In genomic region chr10:77421576-77421975, GRCh38 we compare ENCODE assay signal across 14 cellular contexts.
DNase-seq lines count a peak whose midpoint lies in the region; ATAC-seq, FAIRE-seq and TF ChIP-seq lines count a peak whose summit lies in the region.
"Had no signal": no experiment of that assay in that cellular context is flagged by ENCODE, and none has a peak within 500 bp of the region (broad histone marks: within the 10 kb centered on the region; RNA-seq: fewer than 3 reads in every experiment).

No MANE protein-coding gene starts in this region.

- H3K4me2 ChIP-seq in mesenchymal stem cell (ENCODE audit: low read length, poor library complexity, severe bottlenecking) = no peak overlapping the region
- H3K4me2 ChIP-seq: BLaER1 had no signal

- ATAC-seq in upper lobe of right lung = no peak

- H2AK5ac ChIP-seq in mesenchymal stem cell (ENCODE audit: low read length, severe bottlenecking) = peak overlapping the region; percentile 38

- TF ChIP-seq POLR2A in transverse colon (IDR thresholded peaks at IDR 0.05) = no peak

- H3K4me3 ChIP-seq in bronchial epithelial cell (ENCODE audit: low read depth, low read length) = no peak overlapping the region
- H3K4me3 ChIP-seq in mesenchymal stem cell (ENCODE audit: insufficient read depth in 1 of 2, low read depth in 1 of 2, low read length in 2 of 2) = no peak overlapping the region
- H3K4me3 ChIP-seq in transverse colon = no peak overlapping the region
- no peak overlapping the region for H3K4me3 ChIP-seq in upper lobe of right lung
- H3K4me3 ChIP-seq: BLaER1 had no signal

- DNase-seq in NCI-H446 treated with DMSO at 0.1 percent for 48 hours (lab: John Stamatoyannopoulos, UW) (peak; percentile 62), bronchial epithelial cell (ENCODE audit: low read depth) (no peak), mesenchymal stem cell (no peak), transverse colon (no peak), cardiac septum (ENCODE audit: low spot score) (no peak), HTR-8/SVneo (ENCODE audit: insufficient read length, low spot score) (no peak), upper lobe of right lung (no peak)
- DNase-seq: HCEC 1CT, KBM-7, NCI-H1048, NCI-H82, SIG-M5 had no signal

- H3K4me1 ChIP-seq in mesenchymal stem cell (ENCODE audit: control insufficient read depth, insufficient read depth, low read depth, low read length) (peaks cover 10% of the 10 kb centered on the region), transverse colon (peaks cover 3 to 21% (median 13%) of the 10 kb centered on the region in 4 donors), upper lobe of right lung (no peaks in the 10 kb centered on the region)

- H3K36me3 ChIP-seq in bronchial epithelial cell (ENCODE audit: control insufficient read depth, insufficient read depth, low read length) = no peaks in the 10 kb centered on the region
- H3K36me3 ChIP-seq in mesenchymal stem cell (ENCODE audit: control insufficient read depth in 1 of 2, insufficient read depth in 2 of 2, low read depth in 1 of 2, low read length in 2 of 2) = no peaks in the 10 kb centered on the region
- no peaks in the 10 kb centered on the region for H3K36me3 ChIP-seq in transverse colon
- no peaks in the 10 kb centered on the region for H3K36me3 ChIP-seq in upper lobe of right lung
- H3K36me3 ChIP-seq: BLaER1 had no signal

- H3K23ac ChIP-seq in mesenchymal stem cell (ENCODE audit: low read length in 2 of 2) = no peak overlapping the region

- no peaks in the 10 kb centered on the region for H3K9me3 ChIP-seq in mesenchymal stem cell (ENCODE audit: control insufficient read depth, low read length)
- H3K9me3 ChIP-seq in transverse colon = no peaks in the 10 kb centered on the region
- H3K9me3 ChIP-seq in upper lobe of right lung = no peaks in the 10 kb centered on the region
- H3K9me3 ChIP-seq: BLaER1 had no signal

- no peak overlapping the region for H2BK5ac ChIP-seq in mesenchymal stem cell (ENCODE audit: low read depth, low read length, poor library complexity, severe bottlenecking)

- TF ChIP-seq CTCF in bronchial epithelial cell (IDR thresholded peaks at IDR 0.05; ENCODE audit: insufficient read depth, low read length, severe bottlenecking) (no peak), transverse colon (IDR thresholded peaks at IDR 0.05) (no peak), upper lobe of right lung (IDR thresholded peaks at IDR 0.05) (no peak)

- no peak overlapping the region for H4K8ac ChIP-seq in mesenchymal stem cell (ENCODE audit: low read length)

- H3K9ac ChIP-seq in mesenchymal stem cell (ENCODE audit: low read length) = no peak overlapping the region
- H3K9ac ChIP-seq: BLaER1 had no signal

- H3K27ac ChIP-seq in mesenchymal stem cell (ENCODE audit: low read length, poor library complexity, severe bottlenecking) (no peak overlapping the region), transverse colon (peak overlapping the region in 3 of 4 donors; percentile 42 to 52 (median 51)), upper lobe of right lung (no peak overlapping the region)
- H3K27ac ChIP-seq: BLaER1 had no signal

- peak; percentile 40 for FAIRE-seq in bronchial epithelial cell (lab: Jason Lieb, UNC)
- FAIRE-seq in HTR-8/SVneo (lab: Jason Lieb, UNC) = no peak
- FAIRE-seq: RCC 7860 had no signal

- no peaks in the 10 kb centered on the region for H3K27me3 ChIP-seq in bronchial epithelial cell (ENCODE audit: control insufficient read depth, insufficient read depth, low read length)
- no peaks in the 10 kb centered on the region for H3K27me3 ChIP-seq in mesenchymal stem cell (ENCODE audit: control insufficient read depth in 1 of 2, insufficient read depth in 1 of 2, low read length in 2 of 2)
- no peaks in the 10 kb centered on the region for H3K27me3 ChIP-seq in transverse colon
- no peaks in the 10 kb centered on the region for H3K27me3 ChIP-seq in upper lobe of right lung
- H3K27me3 ChIP-seq: BLaER1 had no signal

- no peak overlapping the region for H2BK120ac ChIP-seq in mesenchymal stem cell (ENCODE audit: low read depth, low read length)

- peaks cover 10% of the 10 kb centered on the region for H3K79me1 ChIP-seq in mesenchymal stem cell (replicated peaks; ENCODE audit: low read length, poor library complexity, severe bottlenecking)

- H3K4ac ChIP-seq in mesenchymal stem cell (ENCODE audit: low read depth in 1 of 2, low read length in 2 of 2) = no peak overlapping the region

- TF ChIP-seq EP300 in transverse colon (IDR thresholded peaks at IDR 0.05; ENCODE audit: low read depth) = no peak

- H4K91ac ChIP-seq in mesenchymal stem cell (ENCODE audit: low read length) = no peak overlapping the region

- H3K18ac ChIP-seq in mesenchymal stem cell (ENCODE audit: low read depth in 1 of 2, low read length in 2 of 2) = no peak overlapping the region

- 95% methylated on average over 4 of the region's 5 CpGs for WGBS in mesenchymal stem cell
- 82 to 93% methylated on average over 3 to 5 of the region's 5 CpGs for WGBS in transverse colon (ENCODE audit: low coverage in 1 of 2), 2 donors

- no peak overlapping the region for H2BK15ac ChIP-seq in mesenchymal stem cell (ENCODE audit: low read depth, poor library complexity, severe bottlenecking)

- in situ Hi-C loops in transverse colon (cut with MboI; ENCODE audit: low pct_ligation_motif_present in 1 of 4, low pct_unique_long_range_greater_than_20kb in 1 of 4, low sequenced_read_pairs in 3 of 4) = loop anchor here in 1 of 4 donors (25.0 kb wide), 1 partner anchor 216 kb away; the partner anchor contains the start of gene KCNMA1

- H2BK12ac ChIP-seq in mesenchymal stem cell (ENCODE audit: low read length in 2 of 2) = no peak overlapping the region

- no peak overlapping the region for H3K14ac ChIP-seq in mesenchymal stem cell (ENCODE audit: low read length in 2 of 2)

- intact Hi-C loops in transverse colon (cut with DNase I; ENCODE audit: low total_unique reads) (no loop called here), cardiac septum (cut with DNase I) (no loop called here), upper lobe of right lung (cut with DNase I) (no loop called here)

- no peak overlapping the region for H2AFZ ChIP-seq in mesenchymal stem cell (ENCODE audit: low read depth, low read length)

Comparison
In these comparisons a context has a peak if more than half of its experiments do, and no peak if none do; other contexts are left out.
1. H3K27ac ChIP-seq: peak in transverse colon (3 of 4); none in mesenchymal stem cell (single experiment) and upper lobe of right lung (single experiment).